Comparison of ENCODE assay signal across 8 cellular contexts in genomic region chr3:136250226-136250861, GRCh38. TPM values are rescaled to one million over a fixed set of nuclear protein-coding genes. Genes with fewer than 3 reads are reported as not detected.
DNase-seq lines count a peak whose midpoint lies in the region; ATAC-seq and TF ChIP-seq lines count a peak whose summit lies in the region.

PCCB (plus strand) TSS chr3:136250340; CDS start chr3:136250376, 36 bp downstream.

- peak within 1 kb of the TSS; percentile 85 for H3K4me3 ChIP-seq in IMR-90 (ENCODE audit: insufficient read depth, low read depth, low read length)
- peak within 1 kb of the TSS; percentile 71 for H3K4me3 ChIP-seq in OCI-LY7 (ENCODE audit: low read depth, low read length, poor library complexity, severe bottlenecking)
- H3K4me3 ChIP-seq in epithelial cell of esophagus (ENCODE audit: low read length) = peak within 1 kb of the TSS; percentile 69
- H3K4me3 ChIP-seq in mucosa of descending colon = peak within 1 kb of the TSS; percentile 39

- no peaks in the 10 kb centered on the region for H3K9me3 ChIP-seq in IMR-90 (ENCODE audit: control insufficient read depth, insufficient read depth, low read length)
- no peaks in the 10 kb centered on the region for H3K9me3 ChIP-seq in OCI-LY7 (ENCODE audit: low read length)
- no peaks in the 10 kb centered on the region for H3K9me3 ChIP-seq in mucosa of descending colon

- peak within 1 kb of the TSS; percentile 81 for H3K27ac ChIP-seq in IMR-90 (ENCODE audit: insufficient read depth, low read length)
- peak within 1 kb of the TSS; percentile 83 for H3K27ac ChIP-seq in OCI-LY7 (ENCODE audit: low read depth, low read length, poor library complexity, severe bottlenecking)

- peaks cover 7% of the 10 kb centered on the region for H3K9me1 ChIP-seq in IMR-90 (ENCODE audit: insufficient read depth, low read length)

- peak within 1 kb of the TSS; percentile 87 for H3K14ac ChIP-seq in IMR-90 (replicated peaks; ENCODE audit: low read depth, low read length)

- H3K9ac ChIP-seq in IMR-90 (ENCODE audit: low read depth, low read length) = peak within 1 kb of the TSS; percentile 65

- DNase-seq in DMS153 (lab: John Stamatoyannopoulos, UW) (peak; percentile 95), IMR-90 (peak; percentile 93), OCI-LY7 (ENCODE audit: low spot score) (peak; percentile 96), activated T-cell treated with anti-CD3 and anti-CD28 coated beads for 24 hours (ENCODE audit: low read depth) (peak; percentile 88), epithelial cell of esophagus (ENCODE audit: low read depth) (peak; percentile 98), mucosa of descending colon (peak; percentile 95 to 97 (median 96))
- DNase-seq in stimulated activated CD8-positive, alpha-beta memory T cell treated with anti-CD3 and anti-CD28 coated beads, Interleukin-4, amount 100 ng/mL, for 24 hours (ENCODE audit: low read depth) = peak; percentile 89

- CTCF ChIA-PET in IMR-90 (lab: Yijun Ruan, JAX) = interaction anchor here (1.2 kb wide), 1 partner anchor 54 kb away, joined by 3 read pairs; the partner anchor contains the start of gene MSL2
- CTCF ChIA-PET in OCI-LY7 (lab: Charles Lee; ENCODE audit: unreplicated experiment) = interaction anchor here (0.9 to 1.9 kb wide), 3 partner anchors 54 to 611 kb away, joined by 3 to 7 read pairs (median 3); partner anchors contain the start of genes MSL2 and NCK1

- H3K4me1 ChIP-seq in IMR-90 (ENCODE audit: control insufficient read depth, insufficient read depth, low read length) (peaks cover 4% of the 10 kb centered on the region; the same call in 1 of the 2 replicates), OCI-LY7 (ENCODE audit: insufficient read depth, low read length, poor library complexity, severe bottlenecking) (peaks cover 61% of the 10 kb centered on the region), mucosa of descending colon (ENCODE audit: low read depth) (peaks cover 9% of the 10 kb centered on the region)

- dilution Hi-C loops in IMR-90 (cut with HindIII; ENCODE audit: low sequenced_read_pairs, unreplicated experiment) = no loop called here

- POLR2A ChIA-PET in IMR-90 (lab: Charles Lee; ENCODE audit: unreplicated experiment) (no interaction called here), OCI-LY7 (lab: Charles Lee) (interaction anchor here (0.5 to 6.6 kb wide), 10 partner anchors 11 to 633 kb away, joined by 3 to 73 read pairs (median 3); partner anchors contain the start of genes MSL2 and STAG1)

- ATAC-seq in GM21528 (IDR thresholded peaks at IDR 0.05; ENCODE audit: low FRiP score, unreplicated experiment) (peak; percentile 97), IMR-90 (ENCODE audit: low read depth) (peak; percentile 100), mucosa of descending colon (peak; percentile 99)

- H3K23ac ChIP-seq in IMR-90 (ENCODE audit: low read depth, low read length) = peak within 1 kb of the TSS; percentile 89

- peak within 1 kb of the TSS; percentile 39 to 97 for H4K8ac ChIP-seq in IMR-90 (ENCODE audit: low read depth in 2 of 2, low read length in 2 of 2)

- H4K20me1 ChIP-seq in IMR-90 (ENCODE audit: insufficient read depth, low read length) = no peaks in the 10 kb centered on the region
- H4K20me1 ChIP-seq in OCI-LY7 (ENCODE audit: insufficient read depth, low read length) = no peaks in the 10 kb centered on the region

- H4K5ac ChIP-seq in IMR-90 (ENCODE audit: low read depth, low read length) = peak within 1 kb of the TSS; percentile 71

- peak within 1 kb of the TSS; percentile 94 for H3K4ac ChIP-seq in IMR-90 (ENCODE audit: low read depth, low read length)

- H3K27me3 ChIP-seq in IMR-90 (ENCODE audit: control insufficient read depth, insufficient read depth, low read length) = no peaks in the 10 kb centered on the region

- peak within 1 kb of the TSS; percentile 89 for H4K91ac ChIP-seq in IMR-90 (ENCODE audit: insufficient read depth, low read depth, low read length)

- peak within 1 kb of the TSS; percentile 83 for H3K56ac ChIP-seq in IMR-90 (ENCODE audit: extremely low read depth, insufficient read depth, low read length)

- 0% methylated on average over 51 of the region's 58 CpGs; no CpG with 5 or more reads in 1 of the 2 experiments for WGBS in IMR-90 (ENCODE audit: extremely low coverage in 2 of 2, insufficient read length in 1 of 2), 2 experiments

- peak; percentile 42 for TF ChIP-seq RAD21 in IMR-90 (IDR thresholded peaks at IDR 0.05; ENCODE audit: low read length)

- intact Hi-C loops in IMR-90 (cut with micrococcal nuclease) = loop anchor here (1.0 kb wide), 1 partner anchor 54 kb away; the partner anchor contains the start of gene MSL2
- intact Hi-C loops in OCI-LY7 (cut with micrococcal nuclease; ENCODE audit: unreplicated experiment) = loop anchor here (1.0 kb wide), 2 partner anchors 55 to 503 kb away; no protein-coding TSS in a partner anchor
- intact Hi-C loops in mucosa of descending colon (cut with DNase I, micrococcal nuclease) = loop anchor here in 1 of 2 donors (5.0 to 10.0 kb wide), 2 partner anchors 56 to 502 kb away; partner anchors contain the start of genes MSL2 and STAG1

- peak within 1 kb of the TSS; percentile 91 for H2AK9ac ChIP-seq in IMR-90 (replicated peaks; ENCODE audit: low read depth, low read length, poor library complexity)

- peak within 1 kb of the TSS; percentile 77; the same call in 1 of the 3 replicates for H2BK15ac ChIP-seq in IMR-90 (ENCODE audit: low read depth, low read length)

- BruUV-seq in IMR-90 (replicated peaks; lab: Mats Ljungman, UMichigan) (no TSS peak), OCI-LY7 (replicated peaks; lab: Mats Ljungman, UMichigan) (no TSS peak)

- peak within 1 kb of the TSS; percentile 86 for H3K4me2 ChIP-seq in IMR-90 (ENCODE audit: low read depth, low read length)
- peak within 1 kb of the TSS; percentile 87 for H3K4me2 ChIP-seq in OCI-LY7 (ENCODE audit: low read length)

- peaks cover 22% of the 10 kb centered on the region; the same call in 1 of the 2 replicates for H3K79me2 ChIP-seq in OCI-LY7 (ENCODE audit: insufficient read depth, low read depth, low read length)

- H2AK5ac ChIP-seq in IMR-90 (ENCODE audit: low read depth, low read length) = peak within 1 kb of the TSS; percentile 70; the same call in 1 of the 2 replicates

- TF ChIP-seq POLR2A in IMR-90 (IDR thresholded peaks at IDR 0.05; ENCODE audit: low read depth, low read length) = peak; percentile 61

- H3K18ac ChIP-seq in IMR-90 (ENCODE audit: low read depth, low read length) = peak within 1 kb of the TSS; percentile 55

- H3K9me2 ChIP-seq in OCI-LY7 (ENCODE audit: insufficient read depth, low read length) = no peaks in the 10 kb centered on the region

- H2AFZ ChIP-seq in IMR-90 (replicated peaks; ENCODE audit: low read length, poor library complexity) (peak within 1 kb of the TSS; percentile 100), OCI-LY7 (ENCODE audit: low read length) (peak within 1 kb of the TSS; percentile 67)

- peak within 1 kb of the TSS; percentile 43; the same call in 1 of the 2 replicates for H2BK20ac ChIP-seq in IMR-90 (ENCODE audit: low read depth, low read length)

- H3K79me1 ChIP-seq in IMR-90 (ENCODE audit: low read depth in 1 of 2, low read length in 2 of 2) = peaks cover 12 to 36% of the 10 kb centered on the region in 2 experiments

- peak within 1 kb of the TSS; percentile 93 for H2BK120ac ChIP-seq in IMR-90 (ENCODE audit: low read depth, low read length)

- TF ChIP-seq CTCF in IMR-90 (conservative IDR thresholded peaks at IDR 0.05; ENCODE audit: low read depth, low read length) = peak; percentile 65
- TF ChIP-seq CTCF in OCI-LY7 (conservative IDR thresholded peaks at IDR 0.05; ENCODE audit: low read length) = peak; percentile 78
- TF ChIP-seq CTCF in epithelial cell of esophagus (IDR thresholded peaks at IDR 0.05; ENCODE audit: insufficient read depth, low read depth, low read length, missing control alignments) = peak; percentile 62
- TF ChIP-seq CTCF in mucosa of descending colon (IDR thresholded peaks at IDR 0.05) = peak; percentile 73

- H3K36me3 ChIP-seq in IMR-90 (ENCODE audit: control insufficient read depth, insufficient read depth, low read length) (no peaks in the 10 kb centered on the region), OCI-LY7 (ENCODE audit: insufficient read depth, low read length) (peaks cover 2% of the 10 kb centered on the region; the same call in 1 of the 2 replicates), mucosa of descending colon (ENCODE audit: low read depth) (no peaks in the 10 kb centered on the region)

- in situ Hi-C loops in IMR-90 (cut with MboI; ENCODE audit: low sequenced_read_pairs) = loop anchor here (10.0 kb wide), 1 partner anchor 176 kb away; no protein-coding TSS in a partner anchor

- peak within 1 kb of the TSS; percentile 91 for H2BK5ac ChIP-seq in IMR-90 (ENCODE audit: low read depth, low read length, poor library complexity, severe bottlenecking)

TF ChIP-seq in IMR-90, 13 proteins besides CTCF, POLR2A, EP300 and RAD21 (continues in another document):
- TF ChIP-seq BHLHE40 (IDR thresholded peaks at IDR 0.05; ENCODE audit: low read depth, low read length) (peak; percentile 11; the same call in 1 of the 2 replicates), MAZ (IDR thresholded peaks at IDR 0.05; ENCODE audit: borderline replicate concordance, low read depth, low read length) (peak; percentile 63; the same call in 1 of the 2 replicates), CEBPB (IDR thresholded peaks at IDR 0.05; ENCODE audit: low read depth, low read length) (no peak), MXI1 (IDR thresholded peaks at IDR 0.05; ENCODE audit: borderline replicate concordance, low read depth, low read length) (peak; percentile 36; the same call in 1 of the 2 replicates), ELK1 (IDR thresholded peaks at IDR 0.05; ENCODE audit: borderline replicate concordance, low read depth, low read length) (no peak)

RNA-seq across cellular contexts. Expression of gene PCCB, which starts in this region (rescaled TPM):
- total RNA-seq in IMR-90 (2012; rRNA removed) = 63.6 and 76.2 TPM in 2 replicates
- polyA plus RNA-seq in IMR-90 (2012; rRNA removed) = 37.3 and 40.5 TPM in 2 replicates
- polyA plus RNA-seq in IMR-90 (2012; cell fraction: cytosol; rRNA removed) = 26.1 and 27.1 TPM in 2 replicates
- 15.2 and 19.3 TPM in 2 replicates for polyA plus RNA-seq in IMR-90 (2012; cell fraction: nucleus; rRNA removed; ENCODE audit: low replicate concordance)
- total RNA-seq in OCI-LY7 (2014; rRNA removed; shearing (Covaris generic)) = 38.3 and 39.7 TPM in 2 replicates
- 51.5 and 64.1 TPM in 2 replicates for total RNA-seq in OCI-LY7 (2022)
- 10 to 100 TPM; 35.8 to 54.8 (median 49.9) TPM for total RNA-seq in mucosa of descending colon

Comparison
In these comparisons a context has a peak if more than half of its experiments do, and no peak if none do; other contexts are left out.
1. Peak in every context shown above with its lines: DNase-seq, ATAC-seq, H3K4me3 ChIP-seq and H3K27ac ChIP-seq.